8 cellular contexts compared by ENCODE assay signal in the genomic region with DNA sequence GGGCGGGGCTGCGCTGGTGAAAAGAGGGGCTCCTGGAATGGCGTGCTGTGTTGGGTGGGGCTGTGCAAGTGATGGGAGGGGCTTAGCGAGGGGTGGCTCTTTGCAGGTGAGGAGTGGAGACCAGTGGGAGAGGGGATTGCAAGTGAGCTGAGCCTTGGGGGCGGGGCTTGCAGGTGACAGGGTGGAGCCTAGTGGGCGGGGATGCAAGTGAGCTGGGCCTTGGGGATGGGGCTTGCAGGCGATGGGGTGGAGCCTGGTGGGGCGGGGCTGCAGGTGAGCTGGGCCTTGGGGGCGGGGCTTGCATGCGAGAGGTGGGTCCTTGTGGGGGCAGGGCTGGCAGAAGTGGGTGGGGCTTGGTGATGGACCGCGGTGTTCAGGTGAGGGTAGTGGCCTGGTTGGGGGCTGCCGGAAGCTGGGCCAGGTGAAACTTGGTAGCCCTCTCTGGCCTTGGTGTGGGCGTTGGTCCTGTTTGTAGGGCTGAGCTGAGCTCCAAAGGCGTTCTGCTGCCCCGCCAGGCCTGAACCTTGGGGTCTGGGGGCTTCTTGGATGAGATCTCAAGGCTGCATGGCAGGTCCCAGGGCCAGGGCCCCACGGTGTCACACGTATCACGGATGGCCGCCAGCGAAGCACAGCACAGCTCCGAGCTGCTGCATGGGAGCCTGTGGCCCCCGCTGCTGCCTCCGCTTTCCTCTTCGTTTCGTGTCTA. TPM values are rescaled to one million over a fixed set of nuclear protein-coding genes. Genes with fewer than 3 reads are reported as not detected.
DNase-seq lines count a peak whose midpoint lies in the region; ATAC-seq and TF ChIP-seq lines count a peak whose summit lies in the region.

No MANE protein-coding gene starts in this region.

- H3K27me3 ChIP-seq in dorsolateral prefrontal cortex (no peaks in the 10 kb centered on the region), muscle layer of duodenum (ENCODE audit: low read depth, low read length) (no peaks in the 10 kb centered on the region)

- TF ChIP-seq CTCF in AG04449 (IDR thresholded peaks at IDR 0.05; ENCODE audit: insufficient read depth, low read length, missing control alignments): no peak
- TF ChIP-seq CTCF in dorsolateral prefrontal cortex (IDR thresholded peaks at IDR 0.05 in 54 of 56, conservative IDR thresholded peaks at IDR 0.05 in 2 of 56; ENCODE audit: low read depth in 1 of 56, partially characterized antibody in 56 of 56): no peak

- DNase-seq in AG04449 (ENCODE audit: low read depth, low spot score) (no peak), NCI-H774 (lab: John Stamatoyannopoulos, UW) (peak; percentile 98), dorsolateral prefrontal cortex (peak in 4 of 10 donors; percentile 43 to 74 (median 62)), amniotic stem cell (lab: John Stamatoyannopoulos, UW) (no peak), retina (no peak)

- CTCF ChIA-PET in AG04449 (lab: Yijun Ruan, JAX): interaction anchor here (1.0 kb wide), 1 partner anchor 20 kb away, joined by 3 read pairs; no protein-coding TSS in a partner anchor

- H3K4me1 ChIP-seq in muscle layer of duodenum (ENCODE audit: control insufficient read depth in 1 of 2, insufficient read depth in 2 of 2, low read length in 2 of 2): peaks cover 0 to 12% of the 10 kb centered on the region in 2 donors

- intact Hi-C loops in dorsolateral prefrontal cortex (cut with DNase I): loop anchor here in 1 of 2 donors (5.0 kb wide), 1 partner anchor 66 kb away; no protein-coding TSS in a partner anchor

- ATAC-seq in GM18511 (IDR thresholded peaks at IDR 0.05; ENCODE audit: unreplicated experiment): peak; percentile 40
- peak; percentile 31 for ATAC-seq in HG02970 (IDR thresholded peaks at IDR 0.05; ENCODE audit: low FRiP score, unreplicated experiment)

- H3K9me3 ChIP-seq in muscle layer of duodenum (ENCODE audit: control insufficient read depth in 1 of 2, low read length in 2 of 2): no peaks in the 10 kb centered on the region

- H3K27ac ChIP-seq in dorsolateral prefrontal cortex (peak overlapping the region in 5 of 59 donors; percentile 36 to 87 (median 70)), muscle layer of duodenum (ENCODE audit: low read length) (no peak overlapping the region)

- H3K36me3 ChIP-seq in muscle layer of duodenum (ENCODE audit: control insufficient read depth in 1 of 2, insufficient read depth in 2 of 2, low read length in 2 of 2): peaks cover 10 to 16% of the 10 kb centered on the region in 2 donors

- POLR2A ChIA-PET in AG04449 (lab: Yijun Ruan, JAX): interaction anchor here (0.5 to 1.3 kb wide), 5 partner anchors 9 to 612 kb away, joined by 3 to 9 read pairs (median 3); a partner anchor contains a TSS

- peak overlapping the region; percentile 58 for H3K4me3 ChIP-seq in AG04449 (ENCODE audit: low read depth, low read length)
- H3K4me3 ChIP-seq in dorsolateral prefrontal cortex: peak overlapping the region; percentile 13 to 100 (median 93)
- peak overlapping the region; percentile 44 to 66 for H3K4me3 ChIP-seq in muscle layer of duodenum (ENCODE audit: low read depth in 1 of 2, low read length in 2 of 2)

RNA-seq across cellular contexts. Expression of a gene that starts 0.7 kb away (rescaled TPM):
- total RNA-seq in dorsolateral prefrontal cortex: 100 to 1,000 TPM in 96 of 120 experiments, 10 to 100 TPM in 24; 72.5 to 149 (median 112) TPM
